ENCODE assay signal across 10 cellular contexts in the genomic region with DNA sequence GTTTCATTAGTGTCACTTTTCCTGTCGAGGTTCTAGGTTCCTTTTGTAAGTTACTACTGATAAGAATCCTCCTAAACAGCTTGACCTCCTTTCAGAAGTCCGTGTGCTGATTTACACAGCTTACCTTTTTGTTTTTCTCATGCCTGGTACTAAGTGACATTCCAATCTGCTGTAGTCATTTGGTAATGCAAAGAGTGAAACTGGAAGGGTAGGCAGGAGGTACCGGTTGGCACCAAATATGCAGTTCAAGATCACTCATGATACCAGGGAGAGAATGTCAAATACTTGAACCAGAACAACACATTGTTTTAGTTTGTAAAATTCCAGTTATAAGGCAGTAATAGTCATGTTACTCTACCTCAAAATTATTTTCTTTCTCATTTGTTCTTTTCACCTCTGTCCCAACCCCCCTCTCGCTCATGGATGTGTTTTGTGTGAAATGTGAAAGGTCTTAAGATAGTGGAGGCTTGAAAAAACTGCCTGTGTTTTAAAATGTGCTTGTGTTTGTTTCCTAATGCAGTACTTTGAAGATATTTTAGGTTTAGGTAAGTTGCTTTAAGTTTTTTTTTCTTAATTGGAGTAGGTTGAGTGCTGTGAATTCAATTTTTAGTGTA. TPM values are rescaled to one million over a fixed set of nuclear protein-coding genes. Genes with fewer than 3 reads are reported as not detected.
DNase-seq lines count a peak whose midpoint lies in the region; ATAC-seq and TF ChIP-seq lines count a peak whose summit lies in the region.
"Had no signal": no experiment of that assay in that cellular context is flagged by ENCODE, and none has a peak within 500 bp of the region (broad histone marks: within the 10 kb centered on the region; RNA-seq: fewer than 3 reads in every experiment).

No MANE protein-coding gene starts in this region.

- BruUV-seq in Calu3 (replicated peaks; lab: Mats Ljungman, UMichigan) (no TSS peak), mammary epithelial cell (replicated peaks; lab: Mats Ljungman, UMichigan) (TSS peak; percentile 71)

- H3K4me2 ChIP-seq in mammary epithelial cell (ENCODE audit: insufficient read depth, low read depth, low read length): peak overlapping the region; percentile 83

- no peaks in the 10 kb centered on the region for H3K9me3 ChIP-seq in mammary epithelial cell (replicated peaks; ENCODE audit: insufficient read depth, low read length)

- no peaks in the 10 kb centered on the region for H4K20me1 ChIP-seq in mammary epithelial cell (ENCODE audit: insufficient read depth, low read length)

- H3K36me3 ChIP-seq in mammary epithelial cell (ENCODE audit: insufficient read depth, low read length): no peaks in the 10 kb centered on the region

- intact Hi-C loops in Calu3 (cut with micrococcal nuclease; ENCODE audit: unreplicated experiment): loop anchor here (2.0 to 5.0 kb wide), 2 partner anchors 17 to 303 kb away; no protein-coding TSS in a partner anchor
- intact Hi-C loops in mammary epithelial cell (cut with micrococcal nuclease): loop anchor here (1.0 kb wide), 1 partner anchor 22 kb away; no protein-coding TSS in a partner anchor

- peaks cover 98% of the 10 kb centered on the region for H3K79me2 ChIP-seq in mammary epithelial cell (ENCODE audit: insufficient read depth, low read length)

- 5% methylated on average over 4 of the region's 4 CpGs for WGBS in mammary epithelial cell (ENCODE audit: low coverage, missing lambda C conversion rate)

- H3K27ac ChIP-seq in mammary epithelial cell (ENCODE audit: insufficient read depth, low read depth, low read length): peak overlapping the region; percentile 98

- H3K27ac Mint-ChIP-seq in Calu3 (ENCODE audit: unreplicated experiment): peak overlapping the region; percentile 81

- peaks cover 30% of the 10 kb centered on the region for H3K4me1 ChIP-seq in mammary epithelial cell (ENCODE audit: insufficient read depth, low read length)

- no peaks in the 10 kb centered on the region for H3K9me3 Mint-ChIP-seq in Calu3 (ENCODE audit: low read depth, unreplicated experiment)

- no peak overlapping the region for H2AFZ ChIP-seq in mammary epithelial cell (ENCODE audit: low read depth, low read length)

- H3K36me3 Mint-ChIP-seq in Calu3 (ENCODE audit: insufficient read depth, unreplicated experiment): peaks cover 8% of the 10 kb centered on the region

- H3K4me3 Mint-ChIP-seq in Calu3 (ENCODE audit: low read depth, unreplicated experiment): peak overlapping the region; percentile 52

- no peaks in the 10 kb centered on the region for H3K27me3 Mint-ChIP-seq in Calu3 (ENCODE audit: unreplicated experiment)

- CTCF ChIA-PET in Calu3 (lab: Charles Lee): interaction anchor here (0.9 to 1.8 kb wide), 5 partner anchors 10 to 43 kb away, joined by 3 to 5 read pairs (median 4); no protein-coding TSS in a partner anchor
- CTCF ChIA-PET in mammary epithelial cell (lab: Charles Lee; ENCODE audit: low non-redundant PET): no interaction called here

- DNase-seq in Calu3: peak; percentile 57
- DNase-seq in LHCN-M2 (ENCODE audit: low read depth): peak; percentile 50
- DNase-seq in mammary epithelial cell: peak; percentile 95
- DNase-seq in lung microvascular endothelial cell (ENCODE audit: low read depth in 2 of 2): peak; percentile 24 to 45
- DNase-seq in cerebellar nuclear complex (lab: John Stamatoyannopoulos, UW): no peak
- DNase-seq in pons (ENCODE audit: low spot score): no peak
- DNase-seq: left cardiac atrium, NCI-H524 had no signal

- no peaks in the 10 kb centered on the region for H3K27me3 ChIP-seq in mammary epithelial cell (ENCODE audit: insufficient read depth, low read length)

- in situ Hi-C loops in mammary epithelial cell (cut with MboI; ENCODE audit: low sequenced_read_pairs in 2 of 2): no loop called here

- no peak for TF ChIP-seq CTCF in Calu3 (IDR thresholded peaks at IDR 0.05; ENCODE audit: unreplicated experiment)
- no peak for TF ChIP-seq CTCF in mammary epithelial cell (conservative IDR thresholded peaks at IDR 0.05 in 1 of 2, IDR thresholded peaks at IDR 0.05 in 1 of 2; ENCODE audit: extremely low read depth in 1 of 2, insufficient read depth in 1 of 2, low read depth in 1 of 2, low read length in 2 of 2)

- dilution Hi-C loops in mammary epithelial cell (cut with HindIII; ENCODE audit: low sequenced_read_pairs): no loop called here

- H3K4me3 ChIP-seq in mammary epithelial cell (replicated peaks in 1 of 3; ENCODE audit: insufficient read depth in 1 of 3, low read depth in 2 of 3, low read length in 3 of 3): peak overlapping the region; percentile 22 to 40 (median 36)

- H3K9ac ChIP-seq in mammary epithelial cell (ENCODE audit: insufficient read depth, low read length): peak overlapping the region; percentile 85

- H3K4me1 Mint-ChIP-seq in Calu3 (ENCODE audit: low read depth, unreplicated experiment): peaks cover 73% of the 10 kb centered on the region

- ATAC-seq in GM19035 (IDR thresholded peaks at IDR 0.05; ENCODE audit: unreplicated experiment) (no peak), HG03025 (IDR thresholded peaks at IDR 0.05; ENCODE audit: low FRiP score, unreplicated experiment) (no peak)

RNA-seq across cellular contexts. Expression of gene AFDN, which starts 23.2 kb away (rescaled TPM):
- total RNA-seq in Calu3 (2022) (226 and 237 TPM in 2 replicates), LHCN-M2 (2014; rRNA removed) (34.2 and 35.5 TPM in 2 replicates), mammary epithelial cell (100 to 1,000 TPM; 117 to 129 TPM), lung microvascular endothelial cell (79.8 and 137 TPM in 2 replicates)
- 8.3 TPM for polyA plus RNA-seq in LHCN-M2 (2012)
- polyA plus RNA-seq in mammary epithelial cell: 29.4 TPM
- polyA minus RNA-seq in mammary epithelial cell: 92.8 TPM

Comparison
In these comparisons a context has a peak if more than half of its experiments do, and no peak if none do; other contexts are left out.
1. DNase-seq: peak in Calu3 (single experiment), LHCN-M2 (single experiment), mammary epithelial cell (single experiment) and lung microvascular endothelial cell (2 of 2); none in cerebellar nuclear complex (0 of 2) and pons (single experiment).